Comparison of ENCODE assay signal across 9 cellular contexts in genomic region chr4:136637071-136637777, GRCh38.
DNase-seq lines count a peak whose midpoint lies in the region; TF ChIP-seq lines count a peak whose summit lies in the region.
"Had no signal": no experiment of that assay in that cellular context is flagged by ENCODE, and none has a peak within 500 bp of the region (broad histone marks: within the 10 kb centered on the region; RNA-seq: fewer than 3 reads in every experiment).

No MANE protein-coding gene starts in this region.

- no peaks in the 10 kb centered on the region for H3K79me2 ChIP-seq in neural progenitor cell (ENCODE audit: low read depth)

- no peaks in the 10 kb centered on the region for H3K9me3 Mint-ChIP-seq in neural progenitor cell

- H3K4me1 ChIP-seq in neural progenitor cell = no peaks in the 10 kb centered on the region

- TF ChIP-seq CTCF in LNCaP clone FGC (IDR thresholded peaks at IDR 0.05; ENCODE audit: control insufficient read depth, extremely low read depth, insufficient read depth) = peak; percentile 49
- TF ChIP-seq CTCF in cardiac fibroblast (IDR thresholded peaks at IDR 0.05; ENCODE audit: low read depth, low read length) = peak; percentile 60
- TF ChIP-seq CTCF in neural progenitor cell (IDR thresholded peaks at IDR 0.05) = peak; percentile 78

- H3K4me1 Mint-ChIP-seq in neural progenitor cell = no peaks in the 10 kb centered on the region

- no peak overlapping the region for H3K27ac ChIP-seq in neural progenitor cell

- no peak overlapping the region for H3K27ac Mint-ChIP-seq in neural progenitor cell

- H3K27me3 ChIP-seq in neural progenitor cell = no peaks in the 10 kb centered on the region

- H3K36me3 ChIP-seq in neural progenitor cell = no peaks in the 10 kb centered on the region

- H3K4me3 ChIP-seq in LNCaP clone FGC (ENCODE audit: low read depth, low read length) (no peak overlapping the region), cardiac fibroblast (replicated peaks in 1 of 2; ENCODE audit: low read depth in 2 of 2, low read length in 2 of 2) (no peak overlapping the region), neural progenitor cell (no peak overlapping the region)

- no peaks in the 10 kb centered on the region for H3K9me3 ChIP-seq in neural progenitor cell (ENCODE audit: low read depth)

- H3K4me2 ChIP-seq in neural progenitor cell = no peak overlapping the region

- no peaks in the 10 kb centered on the region for H3F3A ChIP-seq in neural progenitor cell (ENCODE audit: low read depth)

- H2AFZ ChIP-seq in neural progenitor cell (replicated peaks) = peak overlapping the region; percentile 57

- peak; percentile 50 for DNase-seq in DMS 273 (lab: John Stamatoyannopoulos, UW; ENCODE audit: unreplicated experiment)
- no peak for DNase-seq in DMS 273 treated with DMSO at 0.1 percent for 48 hours (lab: John Stamatoyannopoulos, UW)
- no peak for DNase-seq in LNCaP clone FGC (ENCODE audit: low read depth)
- peak; percentile 13 to 49 for DNase-seq in cardiac fibroblast (ENCODE audit: low read depth in 2 of 2)
- DNase-seq in neural progenitor cell (ENCODE audit: low spot score) = peak; percentile 71
- no peak for DNase-seq in activated effector memory CD4-positive, alpha-beta T cell treated with Interleukin-2 at 50 U/mL for 16 hours
- no peak for DNase-seq in T-helper 2 cell
- no peak for DNase-seq in NCI-H2029 treated with DMSO at 0.1 percent for 48 hours (lab: John Stamatoyannopoulos, UW)
- DNase-seq: T1000 had no signal

- H3K4me3 Mint-ChIP-seq in neural progenitor cell = no peak overlapping the region

- no peaks in the 10 kb centered on the region for H3K36me3 Mint-ChIP-seq in neural progenitor cell

- H3K27me3 Mint-ChIP-seq in neural progenitor cell (ENCODE audit: insufficient read depth, low read depth) = peaks cover 2% of the 10 kb centered on the region

- H4K20me1 ChIP-seq in neural progenitor cell (ENCODE audit: low read depth) = no peaks in the 10 kb centered on the region

- H3K9ac ChIP-seq in neural progenitor cell = no peak overlapping the region

Comparison
In these comparisons a context has a peak if more than half of its experiments do, and no peak if none do; other contexts are left out.
1. DNase-seq: peak in DMS 273 (single experiment), cardiac fibroblast (2 of 2) and neural progenitor cell (single experiment); none in DMS 273 treated with DMSO at 0.1 percent for 48 hours (single experiment), LNCaP clone FGC (single experiment), activated effector memory CD4-positive, alpha-beta T cell treated with Interleukin-2 at 50 U/mL for 16 hours (single experiment), T-helper 2 cell (0 of 5) and NCI-H2029 treated with DMSO at 0.1 percent for 48 hours (single experiment).
2. Peak in every context shown above with its lines, with median percentiles within 50 percentile points of each other: CTCF ChIP-seq.